ENCODE assay signal across 3 cellular contexts in the genomic region with DNA sequence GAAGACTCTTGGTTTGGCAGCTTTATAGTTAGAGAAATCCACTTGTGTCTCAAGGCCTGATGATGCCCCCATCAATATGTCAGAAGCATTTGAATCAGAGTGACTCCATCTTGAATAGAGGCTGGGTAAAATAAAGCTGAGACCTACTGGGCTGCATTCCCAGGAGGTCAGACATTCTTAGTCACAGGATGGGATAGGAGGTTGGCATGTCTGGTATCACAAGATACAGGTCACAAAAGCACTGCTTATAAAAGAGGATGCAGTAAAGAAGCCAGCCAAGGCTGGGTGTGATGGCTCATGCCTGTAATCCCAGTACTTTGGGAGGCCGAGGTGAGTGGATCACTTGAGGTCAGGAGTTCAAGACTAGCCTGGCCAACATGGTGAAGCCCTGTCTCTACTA. TPM values are rescaled to one million over a fixed set of nuclear protein-coding genes. Genes with fewer than 3 reads are reported as not detected.
"Had no signal": no experiment of that assay in that cellular context is flagged by ENCODE, and none has a peak within 500 bp of the region (broad histone marks: within the 10 kb centered on the region; RNA-seq: fewer than 3 reads in every experiment).

No MANE protein-coding gene starts in this region.

RNA-seq across cellular contexts. Expression of gene IGSF22, which starts 44.0 kb away (rescaled TPM):
- total RNA-seq: activated CD4-positive, alpha-beta T cell treated with anti-CD3 and anti-CD28 coated beads, Interleukin-2, amount 10 ng/mL, durations not matched to agents 24 days and 14 days; activated CD8-positive, alpha-beta T cell treated with anti-CD3 and anti-CD28 coated beads, Interleukin-2, amount 10 ng/mL, durations not matched to agents 7 days and 5 days; body of pancreas had no signal
